8 cellular contexts compared by ENCODE assay signal in the genomic region with DNA sequence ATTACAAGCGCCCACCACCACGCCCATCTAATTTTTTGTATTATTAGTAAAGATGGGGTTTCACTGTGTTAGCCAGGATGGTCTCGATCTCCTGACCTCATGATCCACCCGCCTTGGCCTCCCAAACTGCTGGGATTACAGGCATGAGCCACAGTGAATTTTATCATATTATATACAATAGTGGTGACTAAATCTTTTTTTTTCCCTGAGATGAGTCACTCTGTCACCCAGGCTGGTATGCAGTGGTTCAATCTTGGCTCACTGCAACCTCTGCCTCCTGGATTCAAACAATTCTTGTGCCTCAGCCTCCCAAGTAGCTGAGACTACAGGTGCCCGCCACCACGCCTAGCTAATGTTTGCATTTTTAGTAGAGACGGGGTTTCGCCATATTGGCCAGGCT. TPM values are rescaled to one million over a fixed set of nuclear protein-coding genes. Genes with fewer than 3 reads are reported as not detected.
DNase-seq lines count a peak whose midpoint lies in the region; ATAC-seq, FAIRE-seq and TF ChIP-seq lines count a peak whose summit lies in the region.
"Not testable (repeated sequence)": the region's sequence is repeated elsewhere in the genome, so short reads cannot be mapped to it uniquely, and the experiment has no call there.

No MANE protein-coding gene starts in this region.

- H3K4me1 ChIP-seq in RWPE2 (ENCODE audit: insufficient read depth, poor library complexity, severe bottlenecking): not testable (repeated sequence)

- H3K27me3 ChIP-seq in RWPE2 (ENCODE audit: insufficient read depth, poor library complexity, severe bottlenecking); bronchial epithelial cell (ENCODE audit: control insufficient read depth, insufficient read depth, low read length): not testable (repeated sequence)

- peaks cover 83% of the 10 kb centered on the region for H3K36me3 ChIP-seq in RWPE2 (ENCODE audit: low read depth)
- H3K36me3 ChIP-seq in bronchial epithelial cell (ENCODE audit: control insufficient read depth, insufficient read depth, low read length): not testable (repeated sequence)

- not testable (repeated sequence) for TF ChIP-seq CTCF in RWPE2 (IDR thresholded peaks at IDR 0.05; ENCODE audit: poor library complexity, severe bottlenecking); bronchial epithelial cell (IDR thresholded peaks at IDR 0.05; ENCODE audit: insufficient read depth, low read length, severe bottlenecking); fibroblast of mammary gland (conservative IDR thresholded peaks at IDR 0.05; ENCODE audit: control insufficient read depth, insufficient read depth, low read depth, low read length)

- DNase-seq in ACHN: peak; percentile 8
- peak; percentile 20 for DNase-seq in H4 (ENCODE audit: low spot score)
- peak; percentile 65 for DNase-seq in M059J (ENCODE audit: low read depth)
- DNase-seq in RWPE2 (ENCODE audit: low spot score): not testable (repeated sequence)
- DNase-seq in amniotic epithelial cell (ENCODE audit: low read depth): peak; percentile 32
- DNase-seq in bronchial epithelial cell (ENCODE audit: low read depth): peak; percentile 55
- DNase-seq in fibroblast of mammary gland (ENCODE audit: low read depth): peak; percentile 44
- peak; percentile 38 for DNase-seq in kidney tubule cell (ENCODE audit: low spot score)

- in situ Hi-C loops in ACHN (cut with HindIII; ENCODE audit: low pct_ligation_motif_present, low pct_unique_long_range_greater_than_20kb, low sequenced_read_pairs): not testable (repeated sequence)

- not testable (repeated sequence) for FAIRE-seq in bronchial epithelial cell (lab: Jason Lieb, UNC)

- not testable (repeated sequence) for H3K9me3 ChIP-seq in RWPE2 (ENCODE audit: severe bottlenecking)

- peak; percentile 58; the same call in 1 of the 3 replicates for ATAC-seq in RWPE2 (ENCODE audit: low read depth)

- not testable (repeated sequence) for H3K27ac ChIP-seq in RWPE2 (ENCODE audit: poor library complexity, severe bottlenecking)

- not testable (repeated sequence) for H3K4me3 ChIP-seq in RWPE2 (ENCODE audit: severe bottlenecking); bronchial epithelial cell (ENCODE audit: low read depth, low read length); fibroblast of mammary gland (ENCODE audit: control insufficient read depth, low read depth, low read length)

RNA-seq across cellular contexts. Expression of a gene that starts 22.5 kb away (rescaled TPM):
- 11.3 and 14.6 TPM in 2 replicates for total RNA-seq in H4 (2014; rRNA removed; shearing (Covaris generic))
- 13.2 and 20.8 TPM in 2 replicates for total RNA-seq in M059J (2014; rRNA removed; shearing (Covaris generic))
- total RNA-seq in bronchial epithelial cell: 1.1 and 2.3 TPM in 2 replicates

RNA-seq across cellular contexts. Expression of a gene that starts 41.9 kb away (rescaled TPM):
- total RNA-seq in H4 (2014; rRNA removed; shearing (Covaris generic)): 13.5 and 16.2 TPM in 2 replicates
- 9.4 and 11.7 TPM in 2 replicates for total RNA-seq in M059J (2014; rRNA removed; shearing (Covaris generic))
- total RNA-seq in bronchial epithelial cell: 16.8 and 17.1 TPM in 2 replicates
